8 cellular contexts compared by ENCODE assay signal in the genomic region with DNA sequence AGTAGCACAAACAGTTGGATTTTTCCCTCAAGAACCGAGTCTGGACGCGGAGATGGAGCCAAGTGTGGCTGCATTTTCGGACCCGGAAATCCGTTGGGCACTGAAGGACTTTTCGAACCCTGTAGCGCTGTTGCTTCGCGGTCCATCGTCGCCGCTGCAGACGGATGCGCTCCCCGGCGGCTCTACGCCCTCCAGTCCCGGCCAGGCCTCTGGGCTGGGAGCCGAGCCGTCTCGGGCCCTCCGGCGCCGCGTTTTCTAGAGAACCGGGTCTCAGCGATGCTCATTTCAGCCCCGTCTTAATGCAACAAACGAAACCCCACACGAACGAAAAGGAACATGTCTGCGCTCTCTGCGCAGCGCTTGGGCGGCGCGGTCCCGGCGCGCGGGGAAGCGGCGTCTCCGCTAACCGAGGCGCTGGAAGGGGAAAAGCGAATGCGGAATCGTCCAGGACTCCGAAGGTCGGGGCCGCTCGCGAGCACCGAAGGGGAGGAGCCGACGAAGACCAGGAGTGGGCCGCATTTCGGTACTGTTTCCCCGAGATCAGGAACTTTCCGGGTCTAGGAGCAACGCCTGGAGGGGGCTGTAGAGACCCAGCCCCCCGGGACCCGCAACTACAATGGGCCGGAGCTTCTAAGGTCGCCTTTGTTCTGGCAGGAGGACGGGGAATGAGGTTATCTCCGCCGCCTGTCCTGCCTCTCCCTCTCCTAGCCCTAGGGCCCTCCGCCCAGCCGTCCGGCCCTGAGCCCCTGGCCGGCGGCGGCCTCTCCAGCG. TPM values are rescaled to one million over a fixed set of nuclear protein-coding genes. Genes with fewer than 3 reads are reported as not detected.
DNase-seq lines count a peak whose midpoint lies in the region; TF ChIP-seq lines count a peak whose summit lies in the region.

No MANE protein-coding gene starts in this region.

- H3K9me3 ChIP-seq in breast epithelium: no peaks in the 10 kb centered on the region
- H3K9me3 ChIP-seq in thymus (ENCODE audit: control insufficient read depth): peaks cover 1% of the 10 kb centered on the region

- TF ChIP-seq POLR2A in breast epithelium (IDR thresholded peaks at IDR 0.05): no peak

- H3K4me3 Mint-ChIP-seq in MCF 10A (ENCODE audit: unreplicated experiment) (no peak overlapping the region), immature natural killer cell (peak overlapping the region in 4 of 5 donors; percentile 44 to 67 (median 62))
- peak overlapping the region; percentile 17 for H3K4me3 Mint-ChIP-seq in activated T-helper 2 cell treated with anti-CD3 and anti-CD28 coated beads, Interferon-gamma antibody, Interleukin-2, Interleukin-4, amounts not matched to agents 10 μg/mL and 5 μg/mL and 100 μg/mL, durations not matched to agents 14 hours and 24 hours and 36 hours (ENCODE audit: low read depth)

- CTCF ChIA-PET in MCF 10A (lab: Yijun Ruan, JAX): no interaction called here

- BruUV-seq in MCF 10A (replicated peaks; lab: Mats Ljungman, UMichigan): no TSS peak

- 4% methylated on average over 77 of the region's 77 CpGs for WGBS in thymus

- H3K36me3 ChIP-seq in breast epithelium: no peaks in the 10 kb centered on the region
- no peaks in the 10 kb centered on the region for H3K36me3 ChIP-seq in thymus (ENCODE audit: control insufficient read depth, insufficient read depth)

- TF ChIP-seq CTCF in breast epithelium (IDR thresholded peaks at IDR 0.05) (no peak), MCF 10A (IDR thresholded peaks at IDR 0.05; ENCODE audit: unreplicated experiment) (no peak)

- no peak overlapping the region for H3K27ac Mint-ChIP-seq in MCF 10A (ENCODE audit: low read depth, unreplicated experiment)
- H3K27ac Mint-ChIP-seq in activated T-helper 2 cell treated with anti-CD3 and anti-CD28 coated beads, Interferon-gamma antibody, Interleukin-2, Interleukin-4, amounts not matched to agents 10 μg/mL and 5 μg/mL and 100 μg/mL, durations not matched to agents 14 hours and 24 hours and 36 hours: no peak overlapping the region
- no peak overlapping the region for H3K27ac Mint-ChIP-seq in immature natural killer cell

- no peaks in the 10 kb centered on the region for H3K36me3 Mint-ChIP-seq in MCF 10A (ENCODE audit: insufficient read depth, unreplicated experiment)
- H3K36me3 Mint-ChIP-seq in activated T-helper 2 cell treated with anti-CD3 and anti-CD28 coated beads, Interferon-gamma antibody, Interleukin-2, Interleukin-4, amounts not matched to agents 10 μg/mL and 5 μg/mL and 100 μg/mL, durations not matched to agents 14 hours and 24 hours and 36 hours (ENCODE audit: low read depth): no peaks in the 10 kb centered on the region
- no peaks in the 10 kb centered on the region for H3K36me3 Mint-ChIP-seq in immature natural killer cell

- DNase-seq in breast epithelium (ENCODE audit: low spot score in 2 of 2) (no peak), MCF 10A (ENCODE audit: unreplicated experiment) (no peak), immature natural killer cell (no peak), A172 (ENCODE audit: low spot score) (no peak), NCI-H128 (lab: John Stamatoyannopoulos, UW; ENCODE audit: unreplicated experiment) (no peak), NCI-H1694 (lab: John Stamatoyannopoulos, UW) (no peak)
- DNase-seq in activated T-helper 2 cell treated with anti-CD3 and anti-CD28 coated beads, Interferon-gamma antibody, Interleukin-2, Interleukin-4, amounts not matched to agents 10 μg/mL and 5 μg/mL and 100 μg/mL, durations not matched to agents 14 hours and 24 hours and 36 hours (ENCODE audit: low spot score): no peak

- peaks cover 65% of the 10 kb centered on the region for H3K27me3 Mint-ChIP-seq in MCF 10A (ENCODE audit: insufficient read depth, unreplicated experiment)
- peaks cover 67% of the 10 kb centered on the region for H3K27me3 Mint-ChIP-seq in activated T-helper 2 cell treated with anti-CD3 and anti-CD28 coated beads, Interferon-gamma antibody, Interleukin-2, Interleukin-4, amounts not matched to agents 10 μg/mL and 5 μg/mL and 100 μg/mL, durations not matched to agents 14 hours and 24 hours and 36 hours (ENCODE audit: low read depth)
- peaks cover 34 to 47% (median 37%) of the 10 kb centered on the region in 3 donors for H3K27me3 Mint-ChIP-seq in immature natural killer cell (ENCODE audit: low read depth in 3 of 3)

- H3K27ac ChIP-seq in breast epithelium: no peak overlapping the region
- H3K27ac ChIP-seq in thymus (ENCODE audit: low read depth): no peak overlapping the region

- H3K4me3 ChIP-seq in breast epithelium (peak overlapping the region; percentile 3 to 52 (median 26)), thymus (ENCODE audit: low read length) (peak overlapping the region; percentile 29)

- H3K27me3 ChIP-seq in breast epithelium (peaks cover 21 to 100% of the 10 kb centered on the region in 2 donors), thymus (ENCODE audit: control insufficient read depth, insufficient read depth) (peaks cover 96% of the 10 kb centered on the region)

- H3K4me1 ChIP-seq in breast epithelium (peaks cover 14 to 17% of the 10 kb centered on the region in 2 donors), thymus (ENCODE audit: control insufficient read depth, insufficient read depth, low read length) (peaks cover 4% of the 10 kb centered on the region)

- H3K4me1 Mint-ChIP-seq in MCF 10A (ENCODE audit: insufficient read depth, unreplicated experiment) (no peaks in the 10 kb centered on the region), immature natural killer cell (peaks cover 22 to 23% of the 10 kb centered on the region in 2 donors)
- H3K4me1 Mint-ChIP-seq in activated T-helper 2 cell treated with anti-CD3 and anti-CD28 coated beads, Interferon-gamma antibody, Interleukin-2, Interleukin-4, amounts not matched to agents 10 μg/mL and 5 μg/mL and 100 μg/mL, durations not matched to agents 14 hours and 24 hours and 36 hours (ENCODE audit: low read depth): peaks cover 6% of the 10 kb centered on the region

- intact Hi-C loops in breast epithelium (cut with DNase I; ENCODE audit: low total_unique reads) (no loop called here), MCF 10A (cut with micrococcal nuclease) (no loop called here)
- intact Hi-C loops in activated T-helper 2 cell treated with anti-CD3 and anti-CD28 coated beads, Interferon-gamma antibody, Interleukin-2, Interleukin-4, amounts not matched to agents 10 μg/mL and 5 μg/mL and 100 μg/mL, durations not matched to agents 14 hours and 24 hours and 36 hours (cut with micrococcal nuclease): loop anchor here (10.0 kb wide), 1 partner anchor 374 kb away; the partner anchor contains the start of gene EGR4

- POLR2A ChIA-PET in MCF 10A (lab: Yijun Ruan, JAX): no interaction called here

- H3K9me3 Mint-ChIP-seq in MCF 10A (ENCODE audit: unreplicated experiment) (no peaks in the 10 kb centered on the region), immature natural killer cell (peaks cover 0 to 2% (median 0%) of the 10 kb centered on the region in 6 donors)
- no peaks in the 10 kb centered on the region for H3K9me3 Mint-ChIP-seq in activated T-helper 2 cell treated with anti-CD3 and anti-CD28 coated beads, Interferon-gamma antibody, Interleukin-2, Interleukin-4, amounts not matched to agents 10 μg/mL and 5 μg/mL and 100 μg/mL, durations not matched to agents 14 hours and 24 hours and 36 hours

RNA-seq across cellular contexts. Expression of gene EMX1, which starts 3.2 kb away (rescaled TPM):
- total RNA-seq in breast epithelium (under 1 TPM in 1 of 3 donors, not detected in 2; 0.44 TPM), MCF 10A (2022) (not detected in 2 replicates)
- not detected in 2 replicates for total RNA-seq in activated T-helper 2 cell treated with anti-CD3 and anti-CD28 coated beads, Interferon-gamma antibody, Interleukin-2, Interleukin-4, amounts not matched to agents 10 μg/mL and 5 μg/mL and 100 μg/mL, durations not matched to agents 14 hours and 24 hours and 36 hours
- polyA plus RNA-seq in immature natural killer cell (not detected), thymus (0.82 TPM)
- total RNA-seq in A172 (2014; rRNA removed; shearing (Covaris generic)): 0.34 and 0.50 TPM in 2 replicates

RNA-seq across cellular contexts. Expression of gene SPR, which starts 33.3 kb away (rescaled TPM):
- 10 to 100 TPM; 36.3 to 53.4 (median 46.2) TPM for total RNA-seq in breast epithelium
- 12.9 and 18.1 TPM in 2 replicates for total RNA-seq in MCF 10A (2022)
- total RNA-seq in activated T-helper 2 cell treated with anti-CD3 and anti-CD28 coated beads, Interferon-gamma antibody, Interleukin-2, Interleukin-4, amounts not matched to agents 10 μg/mL and 5 μg/mL and 100 μg/mL, durations not matched to agents 14 hours and 24 hours and 36 hours: 9.5 and 9.9 TPM in 2 replicates
- 1 to 10 TPM; 1.2 to 2.2 (median 1.4) TPM for polyA plus RNA-seq in immature natural killer cell
- 9.1 TPM for polyA plus RNA-seq in thymus
- 84.0 and 104 TPM in 2 replicates for total RNA-seq in A172 (2014; rRNA removed; shearing (Covaris generic))
